Comparison of ENCODE assay signal across 18 cellular contexts in the genomic region with DNA sequence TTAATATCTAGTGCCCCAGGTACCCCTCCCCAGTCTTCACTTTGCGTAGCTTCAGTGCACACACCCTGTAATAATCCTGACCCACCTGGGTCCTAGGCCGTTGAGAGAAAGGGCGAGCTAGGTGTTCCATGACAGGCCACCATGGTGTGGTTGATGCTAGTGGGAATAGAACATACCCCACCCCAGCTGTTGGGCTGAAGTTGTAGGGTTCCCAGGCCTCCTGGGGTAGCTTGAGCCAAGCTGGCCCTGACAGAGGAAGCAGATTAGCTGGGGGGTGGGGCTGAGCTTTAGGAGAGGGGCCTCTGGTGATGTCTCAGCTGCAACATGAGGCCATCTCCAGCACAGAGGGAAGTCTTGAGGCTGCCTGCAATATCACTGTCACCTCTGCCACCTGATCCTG.
"Had no signal": no experiment of that assay in that cellular context is flagged by ENCODE, and none has a peak within 500 bp of the region (broad histone marks: within the 10 kb centered on the region; RNA-seq: fewer than 3 reads in every experiment).

No MANE protein-coding gene starts in this region.

- H3K9me3 ChIP-seq: heart left ventricle, mucosa of descending colon, ovary, right atrium auricular region, sigmoid colon had no signal

- H3K27me3 Mint-ChIP-seq: naive thymus-derived CD8-positive, alpha-beta T cell had no signal

- H3K9me3 Mint-ChIP-seq: naive thymus-derived CD8-positive, alpha-beta T cell had no signal

- H3K4me1 ChIP-seq: heart left ventricle, right atrium auricular region, sigmoid colon had no signal

- H3K4me3 Mint-ChIP-seq: naive thymus-derived CD8-positive, alpha-beta T cell had no signal

- H3K36me3 ChIP-seq: ovary had no signal

- H3K4me3 ChIP-seq: heart left ventricle, mucosa of descending colon, ovary, right atrium auricular region, sigmoid colon, skin epidermis had no signal

- H3K27ac Mint-ChIP-seq: naive thymus-derived CD8-positive, alpha-beta T cell had no signal

- FAIRE-seq: colon, endothelial cell of umbilical vein had no signal

- H3K27ac ChIP-seq: heart left ventricle, ovary, right atrium auricular region, sigmoid colon, skin epidermis had no signal

- H3K27me3 ChIP-seq: heart left ventricle, ovary, right atrium auricular region, sigmoid colon had no signal

- ATAC-seq: heart left ventricle; left lobe of liver; mucosa of descending colon; naive thymus-derived CD8-positive, alpha-beta T cell had no signal

- DNase-seq: dermis blood vessel endothelial cell; foreskin melanocyte; heart left ventricle; hippocampal formation; kidney glomerular epithelial cell; mammary epithelial cell; mucosa of descending colon; naive thymus-derived CD8-positive, alpha-beta T cell; ovary; sigmoid colon; stimulated activated CD4-positive, alpha-beta T cell treated with anti-CD3 and anti-CD28 coated beads, Interleukin-12 subunit alpha, Interleukin-12 subunit beta, amount 100 ng/mL, for 4 hours; stimulated activated naive CD4-positive, alpha-beta T cell treated with Interleukin-2 at 50 U/mL for 16 hours; trophoblast cell had no signal
